Comparison of ENCODE assay signal across 16 cellular contexts in the genomic region with DNA sequence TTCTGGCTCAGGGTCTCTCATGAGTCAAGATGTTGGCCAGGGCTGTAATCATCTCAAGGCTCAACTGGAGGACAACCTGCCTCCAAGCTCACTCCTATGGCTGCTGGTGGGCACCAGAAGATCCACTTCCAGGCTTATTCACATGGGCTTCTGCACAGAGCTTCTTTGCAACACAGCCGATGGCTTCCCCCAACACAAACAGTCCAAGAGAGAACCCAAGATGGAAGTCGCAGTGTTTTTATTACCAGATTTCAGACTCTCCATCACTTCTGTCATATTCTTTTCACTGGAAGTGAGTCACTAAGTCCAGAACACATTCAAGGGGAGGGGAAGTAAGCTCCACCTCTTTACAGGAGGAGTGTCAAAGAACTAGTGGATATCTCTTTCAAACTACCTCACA.
DNase-seq lines count a peak whose midpoint lies in the region; ATAC-seq and TF ChIP-seq lines count a peak whose summit lies in the region.
"Had no signal": no experiment of that assay in that cellular context is flagged by ENCODE, and none has a peak within 500 bp of the region (broad histone marks: within the 10 kb centered on the region; RNA-seq: fewer than 3 reads in every experiment).

No MANE protein-coding gene starts in this region.

- no peaks in the 10 kb centered on the region for H3K27me3 ChIP-seq in MG63
- H3K27me3 ChIP-seq: Peyer's patch had no signal

- ATAC-seq in activated CD8-positive, alpha-beta T cell treated with anti-CD3 and anti-CD28 coated beads for 36 hours, result peak; percentile 59
- no peak for ATAC-seq in activated CD8-positive, alpha-beta T cell treated with anti-CD3 and anti-CD28 coated beads, Interleukin-2, amount 10 ng/mL, durations not matched to agents 7 days and 5 days
- ATAC-seq in HG03378 (IDR thresholded peaks at IDR 0.05; ENCODE audit: unreplicated experiment), result no peak
- ATAC-seq in Right ventricle myocardium superior (ENCODE audit: poor library complexity), result no peak
- ATAC-seq: HepG2 had no signal

- DNase-seq in activated CD8-positive, alpha-beta T cell treated with anti-CD3 and anti-CD28 coated beads for 36 hours, result no peak
- no peak for DNase-seq in activated CD8-positive, alpha-beta T cell treated with anti-CD3 and anti-CD28 coated beads, Interleukin-2, amount 10 ng/mL, durations not matched to agents 7 days and 5 days
- DNase-seq in M059J (ENCODE audit: low read depth) (peak; percentile 58), amniotic epithelial cell (ENCODE audit: low read depth) (peak; percentile 66), progenitor cell of endocrine pancreas (ENCODE audit: low spot score, unreplicated experiment) (no peak), Right ventricle myocardium superior (no peak), MG63 (no peak)
- DNase-seq: C1 segment of cervical spinal cord, Karpas-422, NCI-H1694 treated with DMSO at 0.1 percent for 48 hours, NCI-H446, Peyer's patch, SIG-M5 had no signal

- POLR2A ChIA-PET in activated CD8-positive, alpha-beta T cell treated with anti-CD3 and anti-CD28 coated beads for 36 hours (lab: Charles Lee), result interaction anchor here (1.1 kb wide), 1 partner anchor 21 kb away, joined by 5 read pairs; no protein-coding TSS in a partner anchor
- POLR2A ChIA-PET in activated CD8-positive, alpha-beta T cell treated with anti-CD3 and anti-CD28 coated beads, Interleukin-2, amount 10 ng/mL, durations not matched to agents 7 days and 5 days (lab: Charles Lee), result no interaction called here

- H3K27ac Mint-ChIP-seq in activated CD8-positive, alpha-beta T cell treated with anti-CD3 and anti-CD28 coated beads for 36 hours, result no peak overlapping the region
- no peak overlapping the region for H3K27ac Mint-ChIP-seq in activated CD8-positive, alpha-beta T cell treated with anti-CD3 and anti-CD28 coated beads, Interleukin-2, amount 10 ng/mL, durations not matched to agents 7 days and 5 days
- H3K27ac Mint-ChIP-seq in progenitor cell of endocrine pancreas, result peak overlapping the region; percentile 62

- H3K4me3 Mint-ChIP-seq in activated CD8-positive, alpha-beta T cell treated with anti-CD3 and anti-CD28 coated beads for 36 hours, result no peak overlapping the region
- H3K4me3 Mint-ChIP-seq in activated CD8-positive, alpha-beta T cell treated with anti-CD3 and anti-CD28 coated beads, Interleukin-2, amount 10 ng/mL, durations not matched to agents 7 days and 5 days, result no peak overlapping the region
- no peak overlapping the region for H3K4me3 Mint-ChIP-seq in progenitor cell of endocrine pancreas (ENCODE audit: low read depth)

- peaks cover 18% of the 10 kb centered on the region for H3K4me1 Mint-ChIP-seq in activated CD8-positive, alpha-beta T cell treated with anti-CD3 and anti-CD28 coated beads for 36 hours (ENCODE audit: low read depth)
- H3K4me1 Mint-ChIP-seq in activated CD8-positive, alpha-beta T cell treated with anti-CD3 and anti-CD28 coated beads, Interleukin-2, amount 10 ng/mL, durations not matched to agents 7 days and 5 days (ENCODE audit: low read depth), result peaks cover 12% of the 10 kb centered on the region
- H3K4me1 Mint-ChIP-seq in progenitor cell of endocrine pancreas (ENCODE audit: low read depth), result peaks cover 26% of the 10 kb centered on the region

- H3K9me3 ChIP-seq in MG63, result no peaks in the 10 kb centered on the region
- H3K9me3 ChIP-seq: HAP-1, Peyer's patch had no signal

- intact Hi-C loops in activated CD8-positive, alpha-beta T cell treated with anti-CD3 and anti-CD28 coated beads for 36 hours (cut with micrococcal nuclease), result no loop called here
- intact Hi-C loops in Right ventricle myocardium superior (cut with DNase I), result no loop called here

- no peaks in the 10 kb centered on the region for H3K27me3 Mint-ChIP-seq in activated CD8-positive, alpha-beta T cell treated with anti-CD3 and anti-CD28 coated beads for 36 hours
- no peaks in the 10 kb centered on the region for H3K27me3 Mint-ChIP-seq in activated CD8-positive, alpha-beta T cell treated with anti-CD3 and anti-CD28 coated beads, Interleukin-2, amount 10 ng/mL, durations not matched to agents 7 days and 5 days (ENCODE audit: low read depth)
- no peaks in the 10 kb centered on the region for H3K27me3 Mint-ChIP-seq in progenitor cell of endocrine pancreas

- no peaks in the 10 kb centered on the region for H3K36me3 ChIP-seq in MG63
- H3K36me3 ChIP-seq: HAP-1, Peyer's patch had no signal

- H3K36me3 Mint-ChIP-seq in activated CD8-positive, alpha-beta T cell treated with anti-CD3 and anti-CD28 coated beads for 36 hours (ENCODE audit: low read depth), result no peaks in the 10 kb centered on the region
- H3K36me3 Mint-ChIP-seq in activated CD8-positive, alpha-beta T cell treated with anti-CD3 and anti-CD28 coated beads, Interleukin-2, amount 10 ng/mL, durations not matched to agents 7 days and 5 days (ENCODE audit: low read depth), result no peaks in the 10 kb centered on the region
- H3K36me3 Mint-ChIP-seq in progenitor cell of endocrine pancreas (ENCODE audit: insufficient read depth), result no peaks in the 10 kb centered on the region

- TF ChIP-seq CTCF in activated CD8-positive, alpha-beta T cell treated with anti-CD3 and anti-CD28 coated beads for 36 hours (IDR thresholded peaks at IDR 0.05), result no peak
- TF ChIP-seq CTCF in progenitor cell of endocrine pancreas (IDR thresholded peaks at IDR 0.05; ENCODE audit: unreplicated experiment), result no peak

- CTCF ChIA-PET in activated CD8-positive, alpha-beta T cell treated with anti-CD3 and anti-CD28 coated beads for 36 hours (lab: Charles Lee), result interaction anchor here (1.1 to 2.6 kb wide), 4 partner anchors 11 to 733 kb away, joined by 3 to 11 read pairs (median 4); no protein-coding TSS in a partner anchor
- CTCF ChIA-PET in activated CD8-positive, alpha-beta T cell treated with anti-CD3 and anti-CD28 coated beads, Interleukin-2, amount 10 ng/mL, durations not matched to agents 7 days and 5 days (lab: Charles Lee), result interaction anchor here (1.3 kb wide), 1 partner anchor 9 kb away, joined by 4 read pairs; no protein-coding TSS in a partner anchor

- H3K9me3 Mint-ChIP-seq in activated CD8-positive, alpha-beta T cell treated with anti-CD3 and anti-CD28 coated beads for 36 hours, result no peaks in the 10 kb centered on the region
- no peaks in the 10 kb centered on the region for H3K9me3 Mint-ChIP-seq in activated CD8-positive, alpha-beta T cell treated with anti-CD3 and anti-CD28 coated beads, Interleukin-2, amount 10 ng/mL, durations not matched to agents 7 days and 5 days (ENCODE audit: insufficient read depth)
- H3K9me3 Mint-ChIP-seq in progenitor cell of endocrine pancreas (ENCODE audit: low read depth), result no peaks in the 10 kb centered on the region

- no peak overlapping the region for H3K4me3 ChIP-seq in MG63
- H3K4me3 ChIP-seq: HAP-1, Peyer's patch had no signal

Comparison
In these comparisons a context has a peak if more than half of its experiments do, and no peak if none do; other contexts are left out.
1. DNase-seq: peak in M059J (single experiment) and amniotic epithelial cell (single experiment); none in activated CD8-positive, alpha-beta T cell treated with anti-CD3 and anti-CD28 coated beads for 36 hours (single experiment), activated CD8-positive, alpha-beta T cell treated with anti-CD3 and anti-CD28 coated beads, Interleukin-2, amount 10 ng/mL, durations not matched to agents 7 days and 5 days (single experiment), progenitor cell of endocrine pancreas (single experiment), Right ventricle myocardium superior (single experiment) and MG63 (single experiment).